ENCODE assay signal across 13 cellular contexts in the genomic region with DNA sequence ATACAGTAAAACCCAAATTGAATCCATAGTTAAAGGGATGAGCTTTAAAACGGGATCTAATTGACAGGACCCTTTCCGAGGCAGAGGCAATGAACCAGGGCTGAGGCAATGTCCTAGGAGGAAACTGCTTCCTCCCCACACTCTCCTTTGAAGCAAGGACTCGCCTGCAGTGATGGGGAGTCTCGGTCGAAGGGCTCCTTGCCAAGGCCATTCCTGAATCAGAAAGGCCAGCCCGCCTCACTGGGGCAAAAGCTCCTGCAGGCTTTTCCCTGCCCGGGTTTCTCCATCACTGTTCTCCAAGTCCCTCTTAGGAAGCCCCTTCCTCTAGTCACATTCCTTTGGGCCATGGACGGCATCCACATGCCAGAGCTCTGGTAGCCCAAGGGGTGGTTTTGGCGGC.
DNase-seq lines count a peak whose midpoint lies in the region; ATAC-seq, FAIRE-seq and TF ChIP-seq lines count a peak whose summit lies in the region.
"Had no signal": no experiment of that assay in that cellular context is flagged by ENCODE, and none has a peak within 500 bp of the region (broad histone marks: within the 10 kb centered on the region; RNA-seq: fewer than 3 reads in every experiment).

No MANE protein-coding gene starts in this region.

- no peak for TF ChIP-seq CTCF in foreskin keratinocyte (conservative IDR thresholded peaks at IDR 0.05)
- no peak for TF ChIP-seq CTCF in kidney (IDR thresholded peaks at IDR 0.05; ENCODE audit: borderline replicate concordance, extremely low read depth, insufficient read depth)

- H3K27me3 ChIP-seq in BLaER1 treated with 17β-estradiol and CSF1 and Interleukin-3, amounts not matched to agents 10 nM and 100 nM = peaks cover 13 to 49% (median 20%) of the 10 kb centered on the region in 11 experiments
- peaks cover 28% of the 10 kb centered on the region for H3K27me3 ChIP-seq in foreskin keratinocyte

- H3K9me3 ChIP-seq in BLaER1 treated with 17β-estradiol and CSF1 and Interleukin-3, amounts not matched to agents 10 nM and 100 nM (replicated peaks in 1 of 11) = no peaks in the 10 kb centered on the region
- H3K9me3 ChIP-seq in kidney (ENCODE audit: control insufficient read depth in 1 of 2, low read length in 2 of 2) = no peaks in the 10 kb centered on the region
- H3K9me3 ChIP-seq: BE2C had no signal

- intact Hi-C loops in kidney (cut with DNase I) = no loop called here

- DNase-seq in cerebellar cortex (ENCODE audit: low spot score) (peak; percentile 79), islet precursor cell (peak; percentile 54), foreskin keratinocyte (no peak), kidney (no peak)
- DNase-seq: ACHN; BE2C; CD4-positive, alpha-beta memory T cell; DMS79; GF-D8; GOT3; H9 had no signal

- no peak overlapping the region for H3K9ac ChIP-seq in BLaER1 treated with 17β-estradiol and CSF1 and Interleukin-3, amounts not matched to agents 10 nM and 100 nM
- no peak overlapping the region for H3K9ac ChIP-seq in kidney (ENCODE audit: low read length in 2 of 2)

- H3K4me3 ChIP-seq in BLaER1 treated with 17β-estradiol and CSF1 and Interleukin-3, amounts not matched to agents 10 nM and 100 nM = no peak overlapping the region
- H3K4me3 ChIP-seq in kidney (ENCODE audit: low read length in 2 of 2) = no peak overlapping the region

- no peak for ATAC-seq in foreskin keratinocyte
- ATAC-seq in HG03460 (IDR thresholded peaks at IDR 0.05; ENCODE audit: unreplicated experiment) = no peak

- peaks cover 18 to 59% (median 54%) of the 10 kb centered on the region in 10 experiments for H3K4me1 ChIP-seq in BLaER1 treated with 17β-estradiol and CSF1 and Interleukin-3, amounts not matched to agents 10 nM and 100 nM
- H3K4me1 ChIP-seq in foreskin keratinocyte = no peaks in the 10 kb centered on the region
- no peaks in the 10 kb centered on the region for H3K4me1 ChIP-seq in kidney (ENCODE audit: control insufficient read depth in 1 of 2, insufficient read depth in 1 of 2, low read depth in 1 of 2, low read length in 2 of 2)
- H3K4me1 ChIP-seq: BE2C had no signal

- peak overlapping the region in 9 of 11 experiments; percentile 35 to 85 (median 72); a peak in 18 of 22 replicates for H3K4me2 ChIP-seq in BLaER1 treated with 17β-estradiol and CSF1 and Interleukin-3, amounts not matched to agents 10 nM and 100 nM

- no peaks in the 10 kb centered on the region for H3K36me3 ChIP-seq in BLaER1 treated with 17β-estradiol and CSF1 and Interleukin-3, amounts not matched to agents 10 nM and 100 nM
- H3K36me3 ChIP-seq in kidney (ENCODE audit: control insufficient read depth in 1 of 2, insufficient read depth in 2 of 2, low read length in 2 of 2) = no peaks in the 10 kb centered on the region
- H3K36me3 ChIP-seq: BE2C had no signal

- FAIRE-seq in kidney (lab: Jason Lieb, UNC) = no peak

- no peak overlapping the region for H3K27ac ChIP-seq in BLaER1 treated with 17β-estradiol and CSF1 and Interleukin-3, amounts not matched to agents 10 nM and 100 nM
- H3K27ac ChIP-seq in foreskin keratinocyte = no peak overlapping the region
- no peak overlapping the region for H3K27ac ChIP-seq in kidney (ENCODE audit: low read depth in 2 of 2, low read length in 2 of 2)

- no peaks in the 10 kb centered on the region for H4K20me1 ChIP-seq in BLaER1 treated with 17β-estradiol and CSF1 and Interleukin-3, amounts not matched to agents 10 nM and 100 nM

Comparison
In these comparisons a context has a peak if more than half of its experiments do, and no peak if none do; other contexts are left out.
1. DNase-seq: peak in cerebellar cortex (single experiment) and islet precursor cell (single experiment); none in foreskin keratinocyte (0 of 2) and kidney (single experiment).